ENCODE assay signal across 26 cellular contexts in genomic region chr13:57641071-57641470, GRCh38. TPM values are rescaled to one million over a fixed set of nuclear protein-coding genes. Genes with fewer than 3 reads are reported as not detected.
DNase-seq lines count a peak whose midpoint lies in the region; FAIRE-seq and TF ChIP-seq lines count a peak whose summit lies in the region.
"Had no signal": no experiment of that assay in that cellular context is flagged by ENCODE, and none has a peak within 500 bp of the region (broad histone marks: within the 10 kb centered on the region; RNA-seq: fewer than 3 reads in every experiment).

No MANE protein-coding gene starts in this region.

- FAIRE-seq in astrocyte (lab: Jason Lieb, UNC) (peak; percentile 60), islet of Langerhans (lab: Jason Lieb, UNC) (peak; percentile 13)
- FAIRE-seq: D721Med, GM12878, GM19239, H1 had no signal

- peak; percentile 72 for DNase-seq in A673 (ENCODE audit: low spot score)
- peak; percentile 50 for DNase-seq in astrocyte (ENCODE audit: low read depth)
- DNase-seq in spleen: no peak
- no peak for DNase-seq in NCI-H748 treated with DMSO at 0.1 percent for 48 hours (lab: John Stamatoyannopoulos, UW)
- DNase-seq in OCI-M2 (lab: John Stamatoyannopoulos, UW; ENCODE audit: unreplicated experiment): no peak
- DNase-seq in activated CD4-positive, alpha-beta memory T cell treated with anti-CD3 and anti-CD28 coated beads for 36 hours: no peak
- no peak for DNase-seq in uterus
- DNase-seq: ACHN; BE2C; CD4-positive, alpha-beta T cell; CD8-positive, alpha-beta memory T cell; DMS 273 treated with DMSO at 0.1 percent for 48 hours; DMS79; EL; GDM1; GM23248; H7; HCEC 1CT had no signal

- no peak overlapping the region for H3K4me2 ChIP-seq in astrocyte (ENCODE audit: low read length)

- H3K9ac ChIP-seq in astrocyte (ENCODE audit: low read length): no peak overlapping the region
- H3K9ac ChIP-seq: BLaER1 treated with 17β-estradiol and CSF1 and Interleukin-3, amounts not matched to agents 10 nM and 100 nM; GM23248 had no signal

- TF ChIP-seq CTCF in A673 (conservative IDR thresholded peaks at IDR 0.05; ENCODE audit: low read depth, low read length): no peak
- TF ChIP-seq CTCF in astrocyte (IDR thresholded peaks at IDR 0.05; ENCODE audit: insufficient read depth, low read depth, low read length): no peak
- TF ChIP-seq CTCF in spleen (IDR thresholded peaks at IDR 0.05 in 8 of 11, conservative IDR thresholded peaks at IDR 0.05 in 3 of 11): no peak
- TF ChIP-seq CTCF in uterus (IDR thresholded peaks at IDR 0.05): no peak

- H3K27me3 ChIP-seq in A673 (replicated peaks; ENCODE audit: insufficient read depth, low read depth, low read length, poor library complexity) (no peaks in the 10 kb centered on the region), astrocyte (ENCODE audit: insufficient read depth, low read length) (no peaks in the 10 kb centered on the region), spleen (replicated peaks in 1 of 7) (no peaks in the 10 kb centered on the region), uterus (no peaks in the 10 kb centered on the region)
- H3K27me3 ChIP-seq: BE2C; BLaER1 treated with 17β-estradiol and CSF1 and Interleukin-3, amounts not matched to agents 10 nM and 100 nM had no signal

- no peak overlapping the region for H3K4me3 Mint-ChIP-seq in astrocyte (ENCODE audit: unreplicated experiment)
- no peak overlapping the region for H3K4me3 Mint-ChIP-seq in activated CD4-positive, alpha-beta memory T cell treated with anti-CD3 and anti-CD28 coated beads for 36 hours
- H3K4me3 Mint-ChIP-seq: CD14-positive monocyte; CD4-positive, alpha-beta T cell; CD8-positive, alpha-beta memory T cell had no signal

- no TSS peak for BruUV-seq in A673 (replicated peaks; lab: Mats Ljungman, UMichigan)

- POLR2A ChIA-PET in A673 (lab: Charles Lee; ENCODE audit: low non-redundant PET): no interaction called here
- POLR2A ChIA-PET in activated CD4-positive, alpha-beta memory T cell treated with anti-CD3 and anti-CD28 coated beads for 36 hours (lab: Charles Lee): no interaction called here

- 55 to 63% (median 58%) methylated on average over 3 of the region's 3 CpGs for WGBS in spleen, 5 donors

- H3K79me2 ChIP-seq in astrocyte (ENCODE audit: insufficient read depth, low read length): no peaks in the 10 kb centered on the region

- TF ChIP-seq POLR2A in spleen (IDR thresholded peaks at IDR 0.05) (no peak), uterus (IDR thresholded peaks at IDR 0.05) (no peak)

- no peaks in the 10 kb centered on the region for H3K36me3 Mint-ChIP-seq in astrocyte (ENCODE audit: low read depth, unreplicated experiment)
- H3K36me3 Mint-ChIP-seq in activated CD4-positive, alpha-beta memory T cell treated with anti-CD3 and anti-CD28 coated beads for 36 hours: no peaks in the 10 kb centered on the region
- H3K36me3 Mint-ChIP-seq: CD14-positive monocyte; CD8-positive, alpha-beta memory T cell had no signal

- H3K4me3 ChIP-seq in A673 (ENCODE audit: low read depth, low read length, poor library complexity, severe bottlenecking): peak overlapping the region; percentile 11
- no peak overlapping the region for H3K4me3 ChIP-seq in astrocyte (ENCODE audit: insufficient read depth, low read depth, low read length)
- H3K4me3 ChIP-seq in spleen: peak overlapping the region in 6 of 8 donors; percentile 2 to 75 (median 38)
- no peak overlapping the region for H3K4me3 ChIP-seq in uterus
- H3K4me3 ChIP-seq: BLaER1 treated with 17β-estradiol and CSF1 and Interleukin-3, amounts not matched to agents 10 nM and 100 nM; GM12878; GM23248 had no signal

- H2AFZ ChIP-seq in astrocyte (ENCODE audit: low read depth, low read length): no peak overlapping the region
- H2AFZ ChIP-seq: GM23248 had no signal

- intact Hi-C loops in A673 (cut with micrococcal nuclease; ENCODE audit: unreplicated experiment): no loop called here
- intact Hi-C loops in spleen (cut with DNase I; ENCODE audit: low total_unique reads): no loop called here
- intact Hi-C loops in activated CD4-positive, alpha-beta memory T cell treated with anti-CD3 and anti-CD28 coated beads for 36 hours (cut with micrococcal nuclease): no loop called here
- intact Hi-C loops in uterus (cut with DNase I; ENCODE audit: low total_unique reads): no loop called here

- H3K27ac ChIP-seq in A673 (ENCODE audit: low read depth, low read length, poor library complexity, severe bottlenecking): peak overlapping the region; percentile 82
- no peak overlapping the region for H3K27ac ChIP-seq in astrocyte (ENCODE audit: low read depth, low read length)
- peak overlapping the region in 1 of 8 donors; percentile 4 for H3K27ac ChIP-seq in spleen
- H3K27ac ChIP-seq in uterus: no peak overlapping the region
- H3K27ac ChIP-seq: 22Rv1; BLaER1 treated with 17β-estradiol and CSF1 and Interleukin-3, amounts not matched to agents 10 nM and 100 nM; GM23248 had no signal

- no peaks in the 10 kb centered on the region for H3K27me3 Mint-ChIP-seq in astrocyte (ENCODE audit: low read depth, unreplicated experiment)
- H3K27me3 Mint-ChIP-seq in activated CD4-positive, alpha-beta memory T cell treated with anti-CD3 and anti-CD28 coated beads for 36 hours: no peaks in the 10 kb centered on the region
- H3K27me3 Mint-ChIP-seq: CD8-positive, alpha-beta memory T cell had no signal

- no peak overlapping the region for H3K27ac Mint-ChIP-seq in astrocyte (ENCODE audit: unreplicated experiment)
- H3K27ac Mint-ChIP-seq in activated CD4-positive, alpha-beta memory T cell treated with anti-CD3 and anti-CD28 coated beads for 36 hours: no peak overlapping the region
- H3K27ac Mint-ChIP-seq: CD14-positive monocyte; CD4-positive, alpha-beta T cell; CD8-positive, alpha-beta memory T cell had no signal

- no peaks in the 10 kb centered on the region for H3K9me3 Mint-ChIP-seq in astrocyte (ENCODE audit: unreplicated experiment)
- no peaks in the 10 kb centered on the region for H3K9me3 Mint-ChIP-seq in activated CD4-positive, alpha-beta memory T cell treated with anti-CD3 and anti-CD28 coated beads for 36 hours
- H3K9me3 Mint-ChIP-seq: CD14-positive monocyte; CD4-positive, alpha-beta T cell had no signal

- CTCF ChIA-PET in A673 (lab: Charles Lee): no interaction called here
- CTCF ChIA-PET in activated CD4-positive, alpha-beta memory T cell treated with anti-CD3 and anti-CD28 coated beads for 36 hours (lab: Charles Lee): interaction anchor here (1.1 kb wide), 1 partner anchor 17 kb away, joined by 5 read pairs; no protein-coding TSS in a partner anchor

- H3K9me3 ChIP-seq in A673 (ENCODE audit: low read depth, low read length, poor library complexity, severe bottlenecking) (no peaks in the 10 kb centered on the region), astrocyte (ENCODE audit: insufficient read depth, low read depth, low read length) (no peaks in the 10 kb centered on the region), spleen (no peaks in the 10 kb centered on the region), uterus (no peaks in the 10 kb centered on the region)
- H3K9me3 ChIP-seq: BE2C; BLaER1 treated with 17β-estradiol and CSF1 and Interleukin-3, amounts not matched to agents 10 nM and 100 nM had no signal

- H3K4me1 ChIP-seq in A673 (ENCODE audit: insufficient read depth, low read length, poor library complexity, severe bottlenecking): peaks cover 64% of the 10 kb centered on the region
- H3K4me1 ChIP-seq in astrocyte (ENCODE audit: insufficient read depth, low read length): no peaks in the 10 kb centered on the region
- no peaks in the 10 kb centered on the region for H3K4me1 ChIP-seq in spleen
- H3K4me1 ChIP-seq in uterus: no peaks in the 10 kb centered on the region
- H3K4me1 ChIP-seq: BE2C had no signal

- H4K20me1 ChIP-seq in astrocyte (ENCODE audit: insufficient read depth, low read length): no peaks in the 10 kb centered on the region
- H4K20me1 ChIP-seq: BLaER1 treated with 17β-estradiol and CSF1 and Interleukin-3, amounts not matched to agents 10 nM and 100 nM had no signal

- H3K36me3 ChIP-seq in A673 (ENCODE audit: insufficient read depth, low read length, poor library complexity, severe bottlenecking) (peaks cover 7% of the 10 kb centered on the region), astrocyte (ENCODE audit: insufficient read depth, low read length) (no peaks in the 10 kb centered on the region), spleen (no peaks in the 10 kb centered on the region), uterus (no peaks in the 10 kb centered on the region)
- H3K36me3 ChIP-seq: BE2C; BLaER1 treated with 17β-estradiol and CSF1 and Interleukin-3, amounts not matched to agents 10 nM and 100 nM had no signal

- no peaks in the 10 kb centered on the region for H3K4me1 Mint-ChIP-seq in astrocyte (ENCODE audit: low read depth, unreplicated experiment)
- no peaks in the 10 kb centered on the region for H3K4me1 Mint-ChIP-seq in activated CD4-positive, alpha-beta memory T cell treated with anti-CD3 and anti-CD28 coated beads for 36 hours (ENCODE audit: low read depth)
- H3K4me1 Mint-ChIP-seq: CD14-positive monocyte; CD8-positive, alpha-beta memory T cell had no signal

RNA-seq across cellular contexts. Expression of gene PCDH17, which starts 9.5 kb away (rescaled TPM):
- 79.5 and 84.7 TPM in 2 replicates for total RNA-seq in A673 (2021)
- 0.70 and 2.1 TPM in 2 replicates for total RNA-seq in astrocyte
- 100 to 1,000 TPM; 140 to 240 (median 229) TPM for total RNA-seq in spleen
- polyA plus RNA-seq in spleen: 1 to 10 TPM; 2.7 to 9.1 (median 4.4) TPM
- total RNA-seq in activated CD4-positive, alpha-beta memory T cell treated with anti-CD3 and anti-CD28 coated beads for 36 hours: not detected
- 10 to 100 TPM in 3 of 4 donors, 1 to 10 TPM in 1; 9.7 to 27.6 (median 18.9) TPM for total RNA-seq in uterus
- total RNA-seq: CD8-positive, alpha-beta memory T cell; GM23248 had no signal
- polyA plus RNA-seq: CD14-positive monocyte; CD8-positive, alpha-beta memory T cell; GM23248 had no signal

Comparison
In these comparisons a context has a peak if more than half of its experiments do, and no peak if none do; other contexts are left out.
1. DNase-seq: peak in A673 (single experiment) and astrocyte (single experiment); none in spleen (single experiment), NCI-H748 treated with DMSO at 0.1 percent for 48 hours (single experiment), OCI-M2 (single experiment), activated CD4-positive, alpha-beta memory T cell treated with anti-CD3 and anti-CD28 coated beads for 36 hours (single experiment) and uterus (0 of 2).
2. H3K4me3 ChIP-seq: peak in A673 (single experiment) and spleen (6 of 8); none in astrocyte (single experiment) and uterus (0 of 2).